In the genomic region with DNA sequence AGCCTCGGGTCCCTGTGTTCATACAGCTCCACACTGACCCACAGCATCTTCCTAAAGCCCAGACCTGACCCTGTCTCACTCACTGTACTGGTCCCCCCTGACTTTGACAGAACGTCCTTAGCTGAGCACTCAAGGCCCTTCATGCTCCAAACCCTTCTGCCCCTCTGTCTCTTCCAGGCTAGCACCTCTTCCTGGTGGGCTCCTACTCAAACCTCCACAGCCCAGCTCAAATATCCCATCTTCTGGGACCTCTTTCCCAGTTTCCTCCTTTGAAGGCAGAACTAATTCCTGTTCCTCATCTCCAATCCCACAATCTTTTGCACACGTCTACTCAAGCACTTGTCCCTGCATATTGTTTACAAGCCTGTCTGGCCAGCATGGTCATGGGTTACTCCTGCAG, we compare ENCODE assay signal across 37 cellular contexts. TPM values are rescaled to one million over a fixed set of nuclear protein-coding genes. Genes with fewer than 3 reads are reported as not detected.
"Had no signal": no experiment of that assay in that cellular context is flagged by ENCODE, and none has a peak within 500 bp of the region (broad histone marks: within the 10 kb centered on the region; RNA-seq: fewer than 3 reads in every experiment).

No MANE protein-coding gene starts in this region.

- H3K9me3 ChIP-seq: adrenal gland, body of pancreas, gastrocnemius medialis, mucosa of descending colon, pancreas, prostate gland, thoracic aorta had no signal

- H3K9me3 Mint-ChIP-seq: activated CD4-positive, alpha-beta T cell treated with anti-CD3 and anti-CD28 coated beads, Interleukin-2, amount 10 ng/mL, durations not matched to agents 7 days and 5 days; activated CD8-positive, alpha-beta T cell treated with anti-CD3 and anti-CD28 coated beads for 36 hours; activated naive CD4-positive, alpha-beta T cell treated with anti-CD3 and anti-CD28 coated beads, Interleukin-2, amount 50 U/mL, for 72 hours; activated T-cell treated with anti-CD3 and anti-CD28 coated beads, Interleukin-2, amount 50 U/mL, for 4 hours; activated T-helper 17 cell treated with anti-CD3 and anti-CD28 coated beads, Interleukin-2, amount 50 U/mL, for 72 hours; nephron; stimulated activated effector memory CD8-positive, alpha-beta T cell treated with anti-CD3 and anti-CD28 coated beads, Interleukin-12 subunit alpha, Interleukin-12 subunit beta, amount 100 ng/mL, for 72 hours; stimulated activated naive CD8-positive, alpha-beta T cell treated with anti-CD3 and anti-CD28 coated beads, Interleukin-15, Interleukin-2, amounts not matched to agents 100 ng/mL and 50 ng/mL, for 24 hours had no signal

- H3K4me3 Mint-ChIP-seq: activated CD4-positive, alpha-beta T cell treated with anti-CD3 and anti-CD28 coated beads, Interleukin-2, amount 10 ng/mL, durations not matched to agents 7 days and 5 days; activated CD8-positive, alpha-beta T cell treated with anti-CD3 and anti-CD28 coated beads for 36 hours; activated T-cell treated with anti-CD3 and anti-CD28 coated beads, Interleukin-2, amount 50 U/mL, for 4 hours; activated T-helper 17 cell treated with anti-CD3 and anti-CD28 coated beads, Interleukin-2, amount 50 U/mL, for 72 hours; nephron; stimulated activated effector memory CD8-positive, alpha-beta T cell treated with anti-CD3 and anti-CD28 coated beads, Interleukin-12 subunit alpha, Interleukin-12 subunit beta, amount 100 ng/mL, for 72 hours; stimulated activated naive CD8-positive, alpha-beta T cell treated with anti-CD3 and anti-CD28 coated beads, Interleukin-15, Interleukin-2, amounts not matched to agents 100 ng/mL and 50 ng/mL, for 24 hours had no signal

- H3K4me1 Mint-ChIP-seq: activated T-helper 17 cell treated with anti-CD3 and anti-CD28 coated beads, Interleukin-2, amount 50 U/mL, for 72 hours; nephron had no signal

- H3K4me3 ChIP-seq: adrenal gland, body of pancreas, coronary artery, dorsolateral prefrontal cortex, gastrocnemius medialis, hepatocyte, mucosa of descending colon, pancreas, prostate gland, skin epidermis, thoracic aorta had no signal

- DNase-seq: activated CD4-positive, alpha-beta T cell treated with anti-CD3 and anti-CD28 coated beads, Interleukin-2, amount 10 ng/mL, durations not matched to agents 7 days and 5 days; activated CD4-positive, CD25-positive, alpha-beta regulatory T cell treated with anti-CD3 and anti-CD28 coated beads, Interleukin-2, amount 50 U/mL, for 72 hours; activated CD8-positive, alpha-beta T cell treated with anti-CD3 and anti-CD28 coated beads for 36 hours; activated gamma-delta T cell treated with Interleukin-2 at 50 U/mL for 16 hours; activated T-cell treated with anti-CD3 and anti-CD28 coated beads, Interleukin-2, amount 50 U/mL, for 4 hours; adrenal gland; aorta; body of pancreas; cerebellar nuclear complex; dorsolateral prefrontal cortex; effector memory CD4-positive, alpha-beta T cell; erythroblast; gastrocnemius medialis; islet precursor cell; left cardiac atrium; left ventricle myocardium superior; mucosa of descending colon; nucleus accumbens; pancreas; retina; stimulated activated CD4-positive, alpha-beta T cell treated with anti-CD3 and anti-CD28 coated beads, Interleukin-4, amount 100 ng/mL, for 24 hours; trophoblast cell had no signal

- H3K27ac Mint-ChIP-seq: activated CD4-positive, alpha-beta T cell treated with anti-CD3 and anti-CD28 coated beads, Interleukin-2, amount 10 ng/mL, durations not matched to agents 7 days and 5 days; activated CD8-positive, alpha-beta T cell treated with anti-CD3 and anti-CD28 coated beads for 36 hours; activated naive CD4-positive, alpha-beta T cell treated with anti-CD3 and anti-CD28 coated beads, Interleukin-2, amount 50 U/mL, for 72 hours; activated T-helper 17 cell treated with anti-CD3 and anti-CD28 coated beads, Interleukin-2, amount 50 U/mL, for 72 hours; nephron; stimulated activated effector memory CD8-positive, alpha-beta T cell treated with anti-CD3 and anti-CD28 coated beads, Interleukin-12 subunit alpha, Interleukin-12 subunit beta, amount 100 ng/mL, for 72 hours; stimulated activated naive CD8-positive, alpha-beta T cell treated with anti-CD3 and anti-CD28 coated beads, Interleukin-15, Interleukin-2, amounts not matched to agents 100 ng/mL and 50 ng/mL, for 24 hours had no signal

- H3K36me3 Mint-ChIP-seq: activated naive CD4-positive, alpha-beta T cell treated with anti-CD3 and anti-CD28 coated beads, Interleukin-2, amount 50 U/mL, for 72 hours; stimulated activated effector memory CD8-positive, alpha-beta T cell treated with anti-CD3 and anti-CD28 coated beads, Interleukin-12 subunit alpha, Interleukin-12 subunit beta, amount 100 ng/mL, for 72 hours had no signal

- H3K4me1 ChIP-seq: adrenal gland, gastrocnemius medialis, pancreas, prostate gland had no signal

- H3K36me3 ChIP-seq: adrenal gland, gastrocnemius medialis, pancreas, prostate gland, thoracic aorta had no signal

- H3K27me3 ChIP-seq: adrenal gland had no signal

RNA-seq across cellular contexts. Expression of a gene that starts 8.8 kb away (rescaled TPM):
- total RNA-seq: activated CD8-positive, alpha-beta T cell treated with anti-CD3 and anti-CD28 coated beads for 36 hours; body of pancreas; hepatocyte; myocyte had no signal

RNA-seq across cellular contexts. Expression of a gene that starts 42.5 kb away (rescaled TPM):
- total RNA-seq: activated CD4-positive, alpha-beta T cell treated with anti-CD3 and anti-CD28 coated beads, Interleukin-2, amount 10 ng/mL, durations not matched to agents 7 days and 5 days; activated CD8-positive, alpha-beta T cell treated with anti-CD3 and anti-CD28 coated beads for 36 hours; activated naive CD4-positive, alpha-beta T cell treated with anti-CD3 and anti-CD28 coated beads, Interleukin-2, amount 50 U/mL, for 72 hours; activated T-cell treated with anti-CD3 and anti-CD28 coated beads, Interleukin-2, amount 50 U/mL, for 4 hours; activated T-helper 17 cell treated with anti-CD3 and anti-CD28 coated beads, Interleukin-2, amount 50 U/mL, for 72 hours; aorta; body of pancreas; gastrocnemius medialis; left cardiac atrium; left ventricle myocardium superior; lung microvascular endothelial cell; mesenteric fat pad; myocyte; prostate gland; sciatic nerve; T-helper 1 cell treated with Interleukin-12 subunit alpha and Interleukin-12 subunit beta and Interleukin-4 antibody, amounts not matched to agents 30 ng/mL and 1 ng/mL, for 36 hours; thoracic aorta had no signal
